In genomic region chr4:92483341-92483740, GRCh38 we compare ENCODE assay signal across 21 cellular contexts.
"Had no signal": no experiment of that assay in that cellular context is flagged by ENCODE, and none has a peak within 500 bp of the region (broad histone marks: within the 10 kb centered on the region; RNA-seq: fewer than 3 reads in every experiment).

No MANE protein-coding gene starts in this region.

- DNase-seq: activated CD4-positive, alpha-beta T cell treated with anti-CD3 and anti-CD28 coated beads for 1 hour; activated CD4-positive, alpha-beta T cell treated with anti-CD3 and anti-CD28 coated beads, Interleukin-2, amount 50 U/mL, for 1 hour; activated T-cell treated with anti-CD3 and anti-CD28 coated beads, Interleukin-2, amount 50 U/mL, for 1 hour; effector CD8-positive, alpha-beta T cell; foreskin melanocyte; hippocampal formation; mesenchymal stem cell; nucleus accumbens; small intestine; stimulated activated CD4-positive, alpha-beta T cell treated with anti-CD3 and anti-CD28 coated beads, Interleukin-2, amount 100 ng/mL, for 24 hours; stimulated activated naive CD8-positive, alpha-beta T cell treated with anti-CD3 and anti-CD28 coated beads, Interleukin-15, amount 100 ng/mL, for 72 hours; tibial artery; WERI-Rb-1 had no signal

- H2AFZ ChIP-seq: parathyroid adenoma had no signal

- H3K4me3 ChIP-seq: tibial artery had no signal

- H3K27me3 ChIP-seq: tibial artery had no signal

- H3K27ac Mint-ChIP-seq: activated naive CD4-positive, alpha-beta T cell treated with anti-CD3 and anti-CD28 coated beads, Interleukin-2, amount 50 U/mL, for 72 hours; activated T-helper 17 cell treated with anti-CD3 and anti-CD28 coated beads, Interleukin-2, amount 50 U/mL, for 72 hours; brain; stimulated activated effector memory CD8-positive, alpha-beta T cell treated with anti-CD3 and anti-CD28 coated beads, Interleukin-12 subunit alpha, Interleukin-12 subunit beta, amount 100 ng/mL, for 72 hours; stimulated activated naive CD8-positive, alpha-beta T cell treated with anti-CD3 and anti-CD28 coated beads, Interleukin-15, amount 100 ng/mL, for 72 hours; T-helper 1 cell treated with Interleukin-12 subunit alpha and Interleukin-12 subunit beta and Interleukin-4 antibody, amounts not matched to agents 30 μg/mL and 1 μg/mL, for 36 hours had no signal

- H3K27me3 Mint-ChIP-seq: activated T-helper 17 cell treated with anti-CD3 and anti-CD28 coated beads, Interleukin-2, amount 50 U/mL, for 72 hours; brain; stimulated activated naive CD8-positive, alpha-beta T cell treated with anti-CD3 and anti-CD28 coated beads, Interleukin-15, amount 100 ng/mL, for 72 hours had no signal

- H3K9me3 Mint-ChIP-seq: brain; T-helper 1 cell treated with Interleukin-12 subunit alpha and Interleukin-12 subunit beta and Interleukin-4 antibody, amounts not matched to agents 30 μg/mL and 1 μg/mL, for 36 hours had no signal

- H3K79me2 ChIP-seq: parathyroid adenoma had no signal

- H3K27ac ChIP-seq: parathyroid adenoma, tibial artery, WERI-Rb-1 had no signal

- H3K36me3 Mint-ChIP-seq: activated naive CD4-positive, alpha-beta T cell treated with anti-CD3 and anti-CD28 coated beads, Interleukin-2, amount 50 U/mL, for 72 hours; brain; stimulated activated effector memory CD8-positive, alpha-beta T cell treated with anti-CD3 and anti-CD28 coated beads, Interleukin-12 subunit alpha, Interleukin-12 subunit beta, amount 100 ng/mL, for 72 hours had no signal

- H3K4me3 Mint-ChIP-seq: activated T-helper 17 cell treated with anti-CD3 and anti-CD28 coated beads, Interleukin-2, amount 50 U/mL, for 72 hours; brain; stimulated activated effector memory CD8-positive, alpha-beta T cell treated with anti-CD3 and anti-CD28 coated beads, Interleukin-12 subunit alpha, Interleukin-12 subunit beta, amount 100 ng/mL, for 72 hours; stimulated activated naive CD8-positive, alpha-beta T cell treated with anti-CD3 and anti-CD28 coated beads, Interleukin-15, amount 100 ng/mL, for 72 hours; T-helper 1 cell treated with Interleukin-12 subunit alpha and Interleukin-12 subunit beta and Interleukin-4 antibody, amounts not matched to agents 30 μg/mL and 1 μg/mL, for 36 hours had no signal

- H3K36me3 ChIP-seq: tibial artery, WERI-Rb-1 had no signal

- H3K9me3 ChIP-seq: tibial artery had no signal

- H3K4me1 Mint-ChIP-seq: activated T-helper 17 cell treated with anti-CD3 and anti-CD28 coated beads, Interleukin-2, amount 50 U/mL, for 72 hours; brain; stimulated activated effector memory CD8-positive, alpha-beta T cell treated with anti-CD3 and anti-CD28 coated beads, Interleukin-12 subunit alpha, Interleukin-12 subunit beta, amount 100 ng/mL, for 72 hours; stimulated activated naive CD8-positive, alpha-beta T cell treated with anti-CD3 and anti-CD28 coated beads, Interleukin-15, amount 100 ng/mL, for 72 hours had no signal

- ATAC-seq: activated naive CD4-positive, alpha-beta T cell treated with anti-CD3 and anti-CD28 coated beads, Interleukin-2, amount 50 U/mL, for 72 hours; activated T-helper 17 cell treated with anti-CD3 and anti-CD28 coated beads, Interleukin-2, amount 50 U/mL, for 72 hours; esophagus mucosa; sciatic nerve; stimulated activated effector memory CD8-positive, alpha-beta T cell treated with anti-CD3 and anti-CD28 coated beads, Interleukin-12 subunit alpha, Interleukin-12 subunit beta, amount 100 ng/mL, for 72 hours; stimulated activated naive CD8-positive, alpha-beta T cell treated with anti-CD3 and anti-CD28 coated beads, Interleukin-15, amount 100 ng/mL, for 72 hours had no signal

- H3K4me1 ChIP-seq: parathyroid adenoma, tibial artery had no signal
